Comparison of ENCODE assay signal across 17 cellular contexts in the genomic region with DNA sequence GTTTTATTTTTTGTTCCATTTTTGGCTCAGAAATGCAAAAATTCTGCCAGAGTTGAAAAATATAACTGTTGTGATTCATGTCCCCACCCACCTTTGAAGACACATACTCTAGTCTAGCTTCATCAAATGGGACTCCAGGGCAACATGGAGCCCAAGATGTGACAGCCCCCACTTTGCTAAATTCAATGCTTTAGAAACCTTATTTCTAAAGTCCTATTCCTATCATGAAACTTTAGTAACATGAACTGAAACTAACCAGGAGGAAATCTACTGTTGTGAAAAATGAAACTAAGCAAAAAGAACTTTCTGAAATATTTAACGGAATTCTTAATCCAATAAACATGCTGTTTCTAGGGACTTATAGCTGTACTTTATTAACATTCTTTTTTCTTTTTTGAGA. TPM values are rescaled to one million over a fixed set of nuclear protein-coding genes. Genes with fewer than 3 reads are reported as not detected.
A peak's percentile ranks its signal among the peaks of the same experiment; 100 is the strongest.
DNase-seq lines count a peak whose midpoint lies in the region; ATAC-seq and TF ChIP-seq lines count a peak whose summit lies in the region.
"Had no signal": no experiment of that assay in that cellular context is flagged by ENCODE, and none has a peak within 500 bp of the region (broad histone marks: within the 10 kb centered on the region; RNA-seq: fewer than 3 reads in every experiment).

No MANE protein-coding gene starts in this region.

- intact Hi-C loops in activated naive CD4-positive, alpha-beta T cell treated with anti-CD3 and anti-CD28 coated beads for 36 hours (cut with micrococcal nuclease) = no loop called here
- intact Hi-C loops in activated B cell treated with CpG ODN at 0.5 μM for 24 hours (cut with micrococcal nuclease) = loop anchor here (1.0 kb wide), 1 partner anchor 20 kb away; a partner anchor contains a TSS
- intact Hi-C loops in naive thymus-derived CD4-positive, alpha-beta T cell (cut with micrococcal nuclease) = no loop called here

- H3K4me3 Mint-ChIP-seq in activated naive CD4-positive, alpha-beta T cell treated with anti-CD3 and anti-CD28 coated beads for 36 hours = no peak overlapping the region
- H3K4me3 Mint-ChIP-seq in activated B cell treated with CpG ODN at 0.5 μM for 24 hours = peak overlapping the region; percentile 9
- H3K4me3 Mint-ChIP-seq in stimulated activated memory B cell treated with anti-CD40 and anti-IgM and Interleukin-4, amounts not matched to agents 10 μg/mL and 1 μg/mL and 100 μg/mL, for 72 hours = no peak overlapping the region
- no peak overlapping the region for H3K4me3 Mint-ChIP-seq in naive thymus-derived CD4-positive, alpha-beta T cell

- CTCF ChIA-PET in activated naive CD4-positive, alpha-beta T cell treated with anti-CD3 and anti-CD28 coated beads for 36 hours (lab: Charles Lee) = interaction anchor here (0.7 kb wide), 1 partner anchor 14 kb away, joined by 4 read pairs; no protein-coding TSS in a partner anchor
- CTCF ChIA-PET in activated B cell treated with CpG ODN at 0.5 μM for 24 hours (lab: Charles Lee) = interaction anchor here (0.6 kb wide), 1 partner anchor 367 kb away, joined by 3 read pairs; no protein-coding TSS in a partner anchor
- CTCF ChIA-PET in naive thymus-derived CD4-positive, alpha-beta T cell (lab: Charles Lee) = no interaction called here

- H3K27me3 Mint-ChIP-seq in activated naive CD4-positive, alpha-beta T cell treated with anti-CD3 and anti-CD28 coated beads for 36 hours (ENCODE audit: low read depth) = no peaks in the 10 kb centered on the region
- no peaks in the 10 kb centered on the region for H3K27me3 Mint-ChIP-seq in activated B cell treated with CpG ODN at 0.5 μM for 24 hours
- H3K27me3 Mint-ChIP-seq in stimulated activated memory B cell treated with anti-CD40 and anti-IgM and Interleukin-4, amounts not matched to agents 10 μg/mL and 1 μg/mL and 100 μg/mL, for 72 hours = no peaks in the 10 kb centered on the region
- no peaks in the 10 kb centered on the region for H3K27me3 Mint-ChIP-seq in naive thymus-derived CD4-positive, alpha-beta T cell

- H3K9me3 Mint-ChIP-seq in activated naive CD4-positive, alpha-beta T cell treated with anti-CD3 and anti-CD28 coated beads, Interleukin-2, amount 50 U/mL, for 72 hours = peaks cover 0 to 4% of the 10 kb centered on the region in 2 donors
- H3K9me3 Mint-ChIP-seq in activated naive CD4-positive, alpha-beta T cell treated with anti-CD3 and anti-CD28 coated beads for 36 hours = no peaks in the 10 kb centered on the region
- H3K9me3 Mint-ChIP-seq in activated B cell treated with CpG ODN at 0.5 μM for 24 hours = no peaks in the 10 kb centered on the region
- no peaks in the 10 kb centered on the region for H3K9me3 Mint-ChIP-seq in stimulated activated memory B cell treated with anti-CD40 and anti-IgM and Interleukin-4, amounts not matched to agents 10 μg/mL and 1 μg/mL and 100 μg/mL, for 72 hours
- H3K9me3 Mint-ChIP-seq in naive thymus-derived CD4-positive, alpha-beta T cell = no peaks in the 10 kb centered on the region

- H3K9me3 ChIP-seq in naive thymus-derived CD4-positive, alpha-beta T cell (ENCODE audit: control insufficient read depth in 2 of 3, low read length in 3 of 3) = no peaks in the 10 kb centered on the region
- H3K9me3 ChIP-seq in BE2C = no peaks in the 10 kb centered on the region

- TF ChIP-seq CTCF in activated B cell treated with CpG ODN at 0.5 μM for 24 hours (IDR thresholded peaks at IDR 0.05) (no peak), BE2C (IDR thresholded peaks at IDR 0.05; ENCODE audit: low read depth, low read length) (no peak)

- peaks cover 17% of the 10 kb centered on the region for H3K4me1 Mint-ChIP-seq in activated naive CD4-positive, alpha-beta T cell treated with anti-CD3 and anti-CD28 coated beads for 36 hours (ENCODE audit: low read depth)
- H3K4me1 Mint-ChIP-seq in activated B cell treated with CpG ODN at 0.5 μM for 24 hours = peaks cover 13% of the 10 kb centered on the region
- H3K4me1 Mint-ChIP-seq in stimulated activated memory B cell treated with anti-CD40 and anti-IgM and Interleukin-4, amounts not matched to agents 10 μg/mL and 1 μg/mL and 100 μg/mL, for 72 hours = peaks cover 21% of the 10 kb centered on the region
- H3K4me1 Mint-ChIP-seq in naive thymus-derived CD4-positive, alpha-beta T cell = peaks cover 5 to 15% (median 10%) of the 10 kb centered on the region in 7 donors

- no peaks in the 10 kb centered on the region for H3K27me3 ChIP-seq in naive thymus-derived CD4-positive, alpha-beta T cell (ENCODE audit: control insufficient read depth in 2 of 2, insufficient read depth in 2 of 2, low read length in 2 of 2)
- H3K27me3 ChIP-seq in BE2C = no peaks in the 10 kb centered on the region

- H3K4me3 ChIP-seq in naive thymus-derived CD4-positive, alpha-beta T cell (ENCODE audit: low read length) = no peak overlapping the region
- H3K4me3 ChIP-seq in BE2C (ENCODE audit: low read depth, low read length) = no peak overlapping the region
- H3K4me3 ChIP-seq: PC-9 had no signal

- POLR2A ChIA-PET in activated B cell treated with CpG ODN at 0.5 μM for 24 hours (lab: Charles Lee) = interaction anchor here (0.7 to 1.8 kb wide), 3 partner anchors 19 to 122 kb away, joined by 6 to 13 read pairs (median 11); no protein-coding TSS in a partner anchor
- POLR2A ChIA-PET in naive thymus-derived CD4-positive, alpha-beta T cell (lab: Charles Lee) = no interaction called here

- H3K27ac Mint-ChIP-seq in activated naive CD4-positive, alpha-beta T cell treated with anti-CD3 and anti-CD28 coated beads, Interleukin-2, amount 50 U/mL, for 72 hours = peak overlapping the region; percentile 41 to 84
- no peak overlapping the region for H3K27ac Mint-ChIP-seq in activated naive CD4-positive, alpha-beta T cell treated with anti-CD3 and anti-CD28 coated beads for 36 hours
- H3K27ac Mint-ChIP-seq in activated B cell treated with CpG ODN at 0.5 μM for 24 hours = peak overlapping the region; percentile 71
- H3K27ac Mint-ChIP-seq in stimulated activated memory B cell treated with anti-CD40 and anti-IgM and Interleukin-4, amounts not matched to agents 10 μg/mL and 1 μg/mL and 100 μg/mL, for 72 hours = peak overlapping the region; percentile 46
- H3K27ac Mint-ChIP-seq in naive thymus-derived CD4-positive, alpha-beta T cell = peak overlapping the region in 2 of 9 donors; percentile 27 to 53

- ATAC-seq in activated naive CD4-positive, alpha-beta T cell treated with anti-CD3 and anti-CD28 coated beads, Interleukin-2, amount 50 U/mL, for 72 hours = no peak
- peak; percentile 49 for ATAC-seq in GM21825 (IDR thresholded peaks at IDR 0.05; ENCODE audit: unreplicated experiment)
- ATAC-seq in activated B cell treated with CpG ODN at 0.5 μM for 24 hours (ENCODE audit: low read depth) = peak; percentile 28
- no peak for ATAC-seq in stimulated activated memory B cell treated with anti-CD40 and anti-IgM and Interleukin-4, amounts not matched to agents 10 μg/mL and 1 μg/mL and 100 μg/mL, for 72 hours
- no peak for ATAC-seq in naive thymus-derived CD4-positive, alpha-beta T cell

- no peaks in the 10 kb centered on the region for H3K4me1 ChIP-seq in naive thymus-derived CD4-positive, alpha-beta T cell (ENCODE audit: control insufficient read depth in 2 of 2, insufficient read depth in 2 of 2, low read length in 2 of 2)
- no peaks in the 10 kb centered on the region for H3K4me1 ChIP-seq in BE2C

- no peak overlapping the region for H3K27ac ChIP-seq in naive thymus-derived CD4-positive, alpha-beta T cell (ENCODE audit: low read depth, low read length)
- H3K27ac ChIP-seq: PC-9 had no signal

- H3K36me3 ChIP-seq in naive thymus-derived CD4-positive, alpha-beta T cell (ENCODE audit: control insufficient read depth in 2 of 3, insufficient read depth in 3 of 3, low read length in 3 of 3) = peaks cover 0 to 45% (median 8%) of the 10 kb centered on the region in 3 experiments
- H3K36me3 ChIP-seq in BE2C = 0 out of 2 replicates have a peak, but pooled peaks cover 5% of the 10 kb centered on the region

- DNase-seq in activated naive CD4-positive, alpha-beta T cell treated with anti-CD3 and anti-CD28 coated beads, Interleukin-2, amount 50 U/mL, for 72 hours (ENCODE audit: low spot score in 2 of 2) = no peak
- DNase-seq in activated naive CD4-positive, alpha-beta T cell treated with anti-CD3 and anti-CD28 coated beads for 36 hours = no peak
- DNase-seq in activated B cell treated with CpG ODN at 0.5 μM for 24 hours = no peak
- no peak for DNase-seq in naive thymus-derived CD4-positive, alpha-beta T cell
- no peak for DNase-seq in activated effector memory CD4-positive, alpha-beta T cell treated with Interleukin-2 at 50 U/mL for 16 hours
- DNase-seq in BE2C = no peak
- DNase-seq: activated CD8-positive, alpha-beta memory T cell treated with anti-CD3 and anti-CD28 coated beads, Interleukin-2, amount 50 U/mL, for 4 hours; anterior cingulate cortex; mesenchymal stem cell; NCI-H1694 treated with DMSO at 0.1 percent for 48 hours; NCI-H510A; nucleus accumbens; PC-9; stimulated activated naive CD4-positive, alpha-beta T cell; trophoblast cell had no signal

- peaks cover 12 to 42% of the 10 kb centered on the region in 2 donors for H3K36me3 Mint-ChIP-seq in activated naive CD4-positive, alpha-beta T cell treated with anti-CD3 and anti-CD28 coated beads, Interleukin-2, amount 50 U/mL, for 72 hours
- peaks cover 45% of the 10 kb centered on the region for H3K36me3 Mint-ChIP-seq in activated naive CD4-positive, alpha-beta T cell treated with anti-CD3 and anti-CD28 coated beads for 36 hours (ENCODE audit: low read depth)
- peaks cover 73% of the 10 kb centered on the region for H3K36me3 Mint-ChIP-seq in activated B cell treated with CpG ODN at 0.5 μM for 24 hours (ENCODE audit: low read depth)
- H3K36me3 Mint-ChIP-seq in stimulated activated memory B cell treated with anti-CD40 and anti-IgM and Interleukin-4, amounts not matched to agents 10 μg/mL and 1 μg/mL and 100 μg/mL, for 72 hours = peaks cover 63% of the 10 kb centered on the region
- H3K36me3 Mint-ChIP-seq in naive thymus-derived CD4-positive, alpha-beta T cell = peaks cover 5 to 61% (median 31%) of the 10 kb centered on the region in 5 donors

RNA-seq across cellular contexts. Expression of a gene that starts 20.3 kb away (rescaled TPM):
- 10 to 100 TPM; 49.7 to 57.6 TPM for total RNA-seq in activated naive CD4-positive, alpha-beta T cell treated with anti-CD3 and anti-CD28 coated beads, Interleukin-2, amount 50 U/mL, for 72 hours
- 10 to 100 TPM; 42.8 to 44.0 TPM for total RNA-seq in activated naive CD4-positive, alpha-beta T cell treated with anti-CD3 and anti-CD28 coated beads for 36 hours
- 50.1 and 68.6 TPM in 2 replicates for total RNA-seq in activated B cell treated with CpG ODN at 0.5 μM for 24 hours
- total RNA-seq in naive thymus-derived CD4-positive, alpha-beta T cell = 100 to 1,000 TPM in 2 of 5 experiments, 10 to 100 TPM in 3; 61.4 to 116 (median 86.0) TPM
- 10 to 100 TPM in 1 of 2 donors, 1 to 10 TPM in 1; 9.9 to 12.3 TPM for polyA plus RNA-seq in naive thymus-derived CD4-positive, alpha-beta T cell
- 36.4 TPM for polyA plus RNA-seq in BE2C (2012; ENCODE audit: insufficient read depth, insufficient read length, low read depth)

Comparison
In these comparisons a context has a peak if more than half of its experiments do, and no peak if none do; other contexts are left out.
1. ATAC-seq: peak in GM21825 (single experiment) and activated B cell treated with CpG ODN at 0.5 μM for 24 hours (single experiment); none in activated naive CD4-positive, alpha-beta T cell treated with anti-CD3 and anti-CD28 coated beads, Interleukin-2, amount 50 U/mL, for 72 hours (0 of 2), stimulated activated memory B cell treated with anti-CD40 and anti-IgM and Interleukin-4, amounts not matched to agents 10 μg/mL and 1 μg/mL and 100 μg/mL, for 72 hours (single experiment) and naive thymus-derived CD4-positive, alpha-beta T cell (single experiment).